18 cellular contexts compared by ENCODE assay signal in genomic region chr5:97085126-97085786, GRCh38. TPM values are rescaled to one million over a fixed set of nuclear protein-coding genes. Genes with fewer than 3 reads are reported as not detected.
A peak's percentile ranks its signal among the peaks of the same experiment; 100 is the strongest.
DNase-seq lines count a peak whose midpoint lies in the region; ATAC-seq and TF ChIP-seq lines count a peak whose summit lies in the region.
"Had no signal": no experiment of that assay in that cellular context is flagged by ENCODE, and none has a peak within 500 bp of the region (broad histone marks: within the 10 kb centered on the region; RNA-seq: fewer than 3 reads in every experiment).

No MANE protein-coding gene starts in this region.

- no peaks in the 10 kb centered on the region for H3K4me1 ChIP-seq in hepatocyte (ENCODE audit: insufficient read depth)

- ATAC-seq in activated B cell treated with CpG ODN at 0.5 μM for 24 hours (ENCODE audit: low read depth) (no peak), GM21360 (IDR thresholded peaks at IDR 0.05; ENCODE audit: unreplicated experiment) (no peak), GM19395 (IDR thresholded peaks at IDR 0.05; ENCODE audit: unreplicated experiment) (no peak)
- ATAC-seq: CD8-positive, alpha-beta T cell had no signal

- no peaks in the 10 kb centered on the region for H3K9me3 ChIP-seq in hepatocyte (ENCODE audit: low read depth)

- POLR2A ChIA-PET in activated B cell treated with CpG ODN at 0.5 μM for 24 hours (lab: Charles Lee), result interaction anchor here (0.6 kb wide), 1 partner anchor 424 kb away, joined by 7 read pairs; no protein-coding TSS in a partner anchor

- TF ChIP-seq CTCF in CD14-positive monocyte (IDR thresholded peaks at IDR 0.05), result no peak
- no peak for TF ChIP-seq CTCF in activated B cell treated with CpG ODN at 0.5 μM for 24 hours (IDR thresholded peaks at IDR 0.05)
- TF ChIP-seq CTCF in hepatocyte (IDR thresholded peaks at IDR 0.05; ENCODE audit: poor library complexity), result no peak

- H3K9me3 Mint-ChIP-seq in CD14-positive monocyte (peaks cover 4 to 10% (median 8%) of the 10 kb centered on the region in 7 donors), activated B cell treated with CpG ODN at 0.5 μM for 24 hours (peaks cover 3% of the 10 kb centered on the region)
- H3K9me3 Mint-ChIP-seq: CD8-positive, alpha-beta T cell had no signal

- DNase-seq in CD14-positive monocyte (ENCODE audit: low spot score), result no peak
- DNase-seq in activated B cell treated with CpG ODN at 0.5 μM for 24 hours, result no peak
- peak; percentile 80 for DNase-seq in posterior vena cava (ENCODE audit: low spot score)
- DNase-seq in hepatocyte (ENCODE audit: low spot score), result no peak
- DNase-seq: Calu3; CD8-positive, alpha-beta T cell; DMS79 treated with DMSO at 0.1 percent for 48 hours; GF-D8; GM23248; HCEC 1CT; HFFc6 had no signal

- no peak overlapping the region for H2AFZ ChIP-seq in hepatocyte
- H2AFZ ChIP-seq: GM23248 had no signal

- H3K36me3 Mint-ChIP-seq in CD14-positive monocyte, result peaks cover 3 to 5% of the 10 kb centered on the region in 2 donors
- peaks cover 10% of the 10 kb centered on the region for H3K36me3 Mint-ChIP-seq in activated B cell treated with CpG ODN at 0.5 μM for 24 hours (ENCODE audit: low read depth)
- H3K36me3 Mint-ChIP-seq: CD8-positive, alpha-beta T cell had no signal

- CTCF ChIA-PET in activated B cell treated with CpG ODN at 0.5 μM for 24 hours (lab: Charles Lee), result no interaction called here

- no peaks in the 10 kb centered on the region for H3K36me3 ChIP-seq in hepatocyte (replicated peaks; ENCODE audit: insufficient read depth, low read depth)

- H3K4me1 Mint-ChIP-seq in CD14-positive monocyte (peaks cover 60% of the 10 kb centered on the region), activated B cell treated with CpG ODN at 0.5 μM for 24 hours (peaks cover 29% of the 10 kb centered on the region)

- H3K27me3 Mint-ChIP-seq in CD14-positive monocyte (ENCODE audit: low read depth in 3 of 3), result no peaks in the 10 kb centered on the region
- no peaks in the 10 kb centered on the region for H3K27me3 Mint-ChIP-seq in activated B cell treated with CpG ODN at 0.5 μM for 24 hours

- H3K79me2 ChIP-seq in hepatocyte, result no peaks in the 10 kb centered on the region

- H3K4me3 Mint-ChIP-seq in CD14-positive monocyte (no peak overlapping the region), activated B cell treated with CpG ODN at 0.5 μM for 24 hours (no peak overlapping the region)
- H3K4me3 Mint-ChIP-seq: CD8-positive, alpha-beta T cell; HFFc6 had no signal

- no peaks in the 10 kb centered on the region for H4K20me1 ChIP-seq in hepatocyte (ENCODE audit: insufficient read depth, poor library complexity, severe bottlenecking)

- H3K27me3 ChIP-seq in hepatocyte, result no peaks in the 10 kb centered on the region

- intact Hi-C loops in CD14-positive monocyte (cut with micrococcal nuclease) (no loop called here), activated B cell treated with CpG ODN at 0.5 μM for 24 hours (cut with micrococcal nuclease) (no loop called here), posterior vena cava (cut with DNase I) (no loop called here)

- no peak overlapping the region for H3K4me2 ChIP-seq in hepatocyte

- no peak overlapping the region for H3K4me3 ChIP-seq in hepatocyte
- H3K4me3 ChIP-seq: GM23248 had no signal

- H3K27ac Mint-ChIP-seq in CD14-positive monocyte (peak overlapping the region in 6 of 7 donors; percentile 49 to 80 (median 78)), activated B cell treated with CpG ODN at 0.5 μM for 24 hours (peak overlapping the region; percentile 61)
- H3K27ac Mint-ChIP-seq: CD8-positive, alpha-beta T cell; HFFc6 had no signal

- no peak overlapping the region for H3K27ac ChIP-seq in hepatocyte
- H3K27ac ChIP-seq: C4-2B, GM23248, HL-60 had no signal

- WGBS in hepatocyte (ENCODE audit: low lambda C conversion rate, missing lambda C conversion rate), result 98% methylated on average over 38 of the region's 39 CpGs

- H3K9me2 ChIP-seq in hepatocyte (replicated peaks; ENCODE audit: insufficient read depth), result no peaks in the 10 kb centered on the region

RNA-seq across cellular contexts. Expression of gene LIX1, which starts 57.2 kb away (rescaled TPM):
- polyA plus RNA-seq in CD14-positive monocyte (not detected), hepatocyte (2.4 and 4.3 TPM in 2 replicates)
- total RNA-seq in activated B cell treated with CpG ODN at 0.5 μM for 24 hours (not detected in 2 replicates), posterior vena cava (not detected), hepatocyte (4.7 and 6.2 TPM in 2 replicates)
- total RNA-seq: A172; Calu3; CD8-positive, alpha-beta T cell; GM23248; HFFc6; HT1080 had no signal
- polyA plus RNA-seq: BJ, GM23248 had no signal
